ENCODE assay signal across 10 cellular contexts in the genomic region with DNA sequence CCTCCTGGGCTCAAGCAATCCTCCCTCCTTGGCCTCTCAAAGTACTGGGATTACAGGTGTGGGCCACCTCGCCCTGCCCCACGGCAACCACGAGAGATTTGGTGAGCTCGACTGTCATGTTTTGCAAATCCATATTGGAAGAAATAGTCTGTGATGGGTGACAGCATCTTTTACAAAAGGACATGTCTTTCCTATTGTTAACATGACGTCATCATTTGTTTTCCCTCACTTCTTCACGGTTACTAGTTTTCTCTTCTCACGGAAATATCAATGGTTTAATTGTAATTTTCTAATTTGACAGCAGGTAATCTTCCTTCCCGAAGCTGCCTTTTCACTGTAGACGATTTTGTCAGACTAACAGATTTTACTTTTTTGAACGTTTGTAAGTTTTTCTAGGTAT.
"Had no signal": no experiment of that assay in that cellular context is flagged by ENCODE, and none has a peak within 500 bp of the region (broad histone marks: within the 10 kb centered on the region; RNA-seq: fewer than 3 reads in every experiment).

No MANE protein-coding gene starts in this region.

- H3K4me3 Mint-ChIP-seq: GM23338, H9, HFFc6, IgD-negative memory B cell had no signal

- H2AFZ ChIP-seq: GM23338 had no signal

- H3K27me3 Mint-ChIP-seq: IgD-negative memory B cell had no signal

- H3K36me3 Mint-ChIP-seq: IgD-negative memory B cell had no signal

- H3K4me2 ChIP-seq: GM23338 had no signal

- H3K4me3 ChIP-seq: GM23338 had no signal

- ATAC-seq: GM23338 had no signal

- DNase-seq: H9, HCEC 1CT, HFFc6, Kasumi-1, KG1 had no signal

- FAIRE-seq: H1, H54, HTR-8/SVneo had no signal

- H3K27ac Mint-ChIP-seq: GM23338, HFFc6 had no signal

- H3K4me1 Mint-ChIP-seq: GM23338, H9, IgD-negative memory B cell had no signal
